In genomic region chr17:77843255-77843877, GRCh38 we compare ENCODE assay signal across 8 cellular contexts.
DNase-seq lines count a peak whose midpoint lies in the region; ATAC-seq, FAIRE-seq and TF ChIP-seq lines count a peak whose summit lies in the region.
"Not testable (repeated sequence)": the region's sequence is repeated elsewhere in the genome, so short reads cannot be mapped to it uniquely, and the experiment has no call there.

No MANE protein-coding gene starts in this region.

- not testable (repeated sequence) for H3K27ac ChIP-seq in BLaER1; K562 (ENCODE audit: extremely low read depth, low read depth, low read length); mesenchymal stem cell (ENCODE audit: low read length, poor library complexity, severe bottlenecking)
- peak overlapping the region; percentile 85 for H3K27ac ChIP-seq in KOPT-K1 (ENCODE audit: low read depth, low read length, poor library complexity, severe bottlenecking)

- H2AK5ac ChIP-seq in mesenchymal stem cell (ENCODE audit: low read length, severe bottlenecking), result not testable (repeated sequence)

- H2AFZ ChIP-seq in K562 (ENCODE audit: low read depth, low read length); mesenchymal stem cell (ENCODE audit: low read depth, low read length): not testable (repeated sequence)

- H3K18ac ChIP-seq in mesenchymal stem cell (ENCODE audit: low read depth in 1 of 2, low read length in 2 of 2), result not testable (repeated sequence)

- H4K8ac ChIP-seq in mesenchymal stem cell (ENCODE audit: low read length), result not testable (repeated sequence)

- not testable (repeated sequence) for H3K27me3 Mint-ChIP-seq in T-helper 17 cell

- CTCF ChIA-PET in K562 (lab: Yijun Ruan, JAX; ENCODE audit: low intra/inter-chr PET ratio), result not testable (repeated sequence)

- H3K9me1 ChIP-seq in K562 (ENCODE audit: control insufficient read depth, insufficient read depth, low read length), result not testable (repeated sequence)

- TF ChIP-seq POLR2A in K562 (conservative IDR thresholded peaks at IDR 0.05), result not testable (repeated sequence)

- not testable (repeated sequence) for H3K36me3 Mint-ChIP-seq in T-helper 17 cell (ENCODE audit: low read depth)

- not testable (repeated sequence) for H3K9me3 ChIP-seq in BLaER1; KOPT-K1 (ENCODE audit: insufficient read depth, low read length, poor library complexity, severe bottlenecking); T-helper 17 cell (ENCODE audit: control insufficient read depth, low read length, poor library complexity, severe bottlenecking); K562 (replicated peaks; ENCODE audit: control insufficient read depth, insufficient read depth, low read depth, low read length); mesenchymal stem cell (ENCODE audit: control insufficient read depth, low read length)

- peak overlapping the region; percentile 78 for H3K4me3 Mint-ChIP-seq in T-helper 17 cell

- intact Hi-C loops in K562 (cut with micrococcal nuclease), result not testable (repeated sequence)

- TF ChIP-seq CTCF in K562 (IDR thresholded peaks at IDR 0.05 in 2 of 3, conservative IDR thresholded peaks at IDR 0.05 in 1 of 3; ENCODE audit: insufficient read depth in 2 of 3, low read depth in 1 of 3, low read length in 3 of 3), result not testable (repeated sequence)

- H3K14ac ChIP-seq in mesenchymal stem cell (ENCODE audit: low read length in 2 of 2), result not testable (repeated sequence)

- not testable (repeated sequence) for H3K23ac ChIP-seq in mesenchymal stem cell (ENCODE audit: low read length in 2 of 2)

- TF ChIP-seq RAD21 in K562 (CRISPR knock-in tag; conservative IDR thresholded peaks at IDR 0.05 in 1 of 2, IDR thresholded peaks at IDR 0.05 in 1 of 2), result not testable (repeated sequence)

- H4K20me1 ChIP-seq in BLaER1, result peaks cover 14% of the 10 kb centered on the region
- H4K20me1 ChIP-seq in K562 (replicated peaks; ENCODE audit: control insufficient read depth, insufficient read depth, low read length), result not testable (repeated sequence)

- H3K4me2 ChIP-seq in BLaER1, result peak overlapping the region; percentile 39
- not testable (repeated sequence) for H3K4me2 ChIP-seq in K562 (ENCODE audit: insufficient read depth, low read length); mesenchymal stem cell (ENCODE audit: low read length, poor library complexity, severe bottlenecking)

- not testable (repeated sequence) for H3K79me2 ChIP-seq in K562 (ENCODE audit: control insufficient read depth, insufficient read depth, low read length)

- peak overlapping the region; percentile 94 for H3K27ac Mint-ChIP-seq in T-helper 17 cell

- H3K9ac ChIP-seq in BLaER1; K562 (ENCODE audit: insufficient read depth in 1 of 2, low read depth in 2 of 2, low read length in 2 of 2); mesenchymal stem cell (ENCODE audit: low read length): not testable (repeated sequence)

- in situ Hi-C loops in K562 (cut with MboI), result not testable (repeated sequence)

- WGBS in K562 (ENCODE audit: insufficient coverage, low coverage, missing lambda C conversion rate), result 23% methylated on average over 11 of the region's 13 CpGs
- 62% methylated on average over 13 of the region's 13 CpGs for WGBS in mesenchymal stem cell

- H3K4me1 ChIP-seq in BLaER1 (peaks cover 90% of the 10 kb centered on the region), K562 (replicated peaks in 1 of 2; ENCODE audit: control insufficient read depth in 2 of 2, insufficient read depth in 2 of 2, low read length in 2 of 2) (peaks cover 17 to 20% of the 10 kb centered on the region in 2 experiments), mesenchymal stem cell (ENCODE audit: control insufficient read depth, insufficient read depth, low read depth, low read length) (peaks cover 11% of the 10 kb centered on the region)

- H3K36me3 ChIP-seq in BLaER1; KOPT-K1 (ENCODE audit: insufficient read depth, low read length); K562 (ENCODE audit: control insufficient read depth, insufficient read depth, low read length); mesenchymal stem cell (ENCODE audit: control insufficient read depth in 1 of 2, insufficient read depth in 2 of 2, low read depth in 1 of 2, low read length in 2 of 2): not testable (repeated sequence)

- POLR2A ChIA-PET in K562 (lab: Yijun Ruan, JAX), result interaction anchor here (1.0 kb wide), 1 partner anchor 9 kb away, joined by 3 read pairs; no protein-coding TSS in a partner anchor

- not testable (repeated sequence) for TF ChIP-seq EP300 in K562 (IDR thresholded peaks at IDR 0.05; ENCODE audit: low read length)

- H2BK12ac ChIP-seq in mesenchymal stem cell (ENCODE audit: low read length in 2 of 2), result not testable (repeated sequence)

- peak in 2 of 3 donors; percentile 33 to 54 for DNase-seq in T-helper 17 cell
- DNase-seq in activated T-cell treated with anti-CD3 and anti-CD28 coated beads for 24 hours (ENCODE audit: low read depth), result peak; percentile 66
- not testable (repeated sequence) for DNase-seq in K562 (ENCODE audit: extremely low read depth in 1 of 4, low spot score in 3 of 4)
- peak; percentile 59 for DNase-seq in mesenchymal stem cell
- peak; percentile 45 for DNase-seq in stimulated activated CD8-positive, alpha-beta memory T cell treated with anti-CD3 and anti-CD28 coated beads, Interleukin-12 subunit alpha, Interleukin-12 subunit beta, amount 100 ng/mL, for 24 hours (ENCODE audit: extremely low read depth)

- H3K4ac ChIP-seq in mesenchymal stem cell (ENCODE audit: low read depth in 1 of 2, low read length in 2 of 2), result not testable (repeated sequence)

- FAIRE-seq in K562 (lab: Jason Lieb, UNC), result not testable (repeated sequence)

- not testable (repeated sequence) for H4K91ac ChIP-seq in mesenchymal stem cell (ENCODE audit: low read length)

- H3K27me3 ChIP-seq in BLaER1; K562 (ENCODE audit: control insufficient read depth in 2 of 2, insufficient read depth in 2 of 2, low read length in 2 of 2): not testable (repeated sequence)
- H3K27me3 ChIP-seq in mesenchymal stem cell (ENCODE audit: control insufficient read depth in 1 of 2, insufficient read depth in 1 of 2, low read length in 2 of 2), result peaks cover 19 to 26% of the 10 kb centered on the region in 2 experiments

- H3K4me1 Mint-ChIP-seq in T-helper 17 cell, result peaks cover 55% of the 10 kb centered on the region

- H2BK15ac ChIP-seq in mesenchymal stem cell (ENCODE audit: low read depth, poor library complexity, severe bottlenecking), result not testable (repeated sequence)

- not testable (repeated sequence) for H2BK5ac ChIP-seq in mesenchymal stem cell (ENCODE audit: low read depth, low read length, poor library complexity, severe bottlenecking)

- not testable (repeated sequence) for H2BK120ac ChIP-seq in mesenchymal stem cell (ENCODE audit: low read depth, low read length)

- BruUV-seq in K562 (replicated peaks; lab: Mats Ljungman, UMichigan), result not testable (repeated sequence)

- ATAC-seq in GM21381 (IDR thresholded peaks at IDR 0.05; ENCODE audit: unreplicated experiment) (peak; percentile 44), T-helper 17 cell (peak; percentile 95)
- ATAC-seq in K562, result not testable (repeated sequence)

- H3K4me3 ChIP-seq in BLaER1; K562; mesenchymal stem cell (ENCODE audit: insufficient read depth in 1 of 2, low read depth in 1 of 2, low read length in 2 of 2): not testable (repeated sequence)

- H3K79me1 ChIP-seq in mesenchymal stem cell (replicated peaks; ENCODE audit: low read length, poor library complexity, severe bottlenecking), result not testable (repeated sequence)

TF ChIP-seq in K562, 482 proteins besides CTCF, POLR2A, EP300 and RAD21:
- peak; percentile 35; the same call in 1 of the 2 replicates for TF ChIP-seq FOSL1 (tag; conservative IDR thresholded peaks at IDR 0.05)
- 0 out of 2 replicates have a peak, but pooled peaks have one; percentile 30 for TF ChIP-seq BCOR (IDR thresholded peaks at IDR 0.05)
